In the genomic region with DNA sequence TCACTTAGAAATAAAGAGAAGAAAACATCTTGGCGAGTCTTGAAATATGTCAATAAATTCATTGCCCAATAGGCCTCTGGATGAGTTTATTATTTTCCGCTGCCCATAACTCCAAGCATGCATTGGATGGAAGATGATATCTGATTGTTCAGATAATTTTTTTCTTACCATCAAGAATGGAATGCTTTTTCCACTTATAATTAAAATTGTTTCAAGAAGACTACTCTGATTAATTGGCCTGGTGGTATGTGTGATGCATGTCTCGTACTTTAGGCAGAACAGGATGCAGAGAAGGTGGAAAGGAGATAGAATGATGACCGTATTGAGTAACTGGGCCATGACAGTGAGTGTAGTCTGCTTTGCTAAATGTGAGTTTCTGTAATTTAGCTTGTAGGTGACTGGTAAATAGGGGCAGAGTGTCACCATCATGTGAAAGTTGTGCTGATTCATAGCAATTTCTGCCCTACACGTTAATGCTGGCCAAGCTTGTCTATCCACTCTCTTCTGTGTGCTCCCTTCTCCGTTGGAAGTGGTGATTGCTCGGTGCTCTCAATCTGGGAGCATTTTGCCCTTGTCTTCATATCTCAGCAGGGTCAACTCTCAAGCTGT, we compare ENCODE assay signal across 21 cellular contexts. TPM values are rescaled to one million over a fixed set of nuclear protein-coding genes. Genes with fewer than 3 reads are reported as not detected.
DNase-seq lines count a peak whose midpoint lies in the region; ATAC-seq and TF ChIP-seq lines count a peak whose summit lies in the region.
"Had no signal": no experiment of that assay in that cellular context is flagged by ENCODE, and none has a peak within 500 bp of the region (broad histone marks: within the 10 kb centered on the region; RNA-seq: fewer than 3 reads in every experiment).

No MANE protein-coding gene starts in this region.

- H3K36me3 ChIP-seq in PC-9 (ENCODE audit: low read depth): no peaks in the 10 kb centered on the region
- no peaks in the 10 kb centered on the region for H3K36me3 ChIP-seq in hepatocyte (replicated peaks; ENCODE audit: insufficient read depth, low read depth)
- no peaks in the 10 kb centered on the region for H3K36me3 ChIP-seq in Karpas-422 (ENCODE audit: insufficient read depth, low read length)
- no peaks in the 10 kb centered on the region for H3K36me3 ChIP-seq in psoas muscle (ENCODE audit: insufficient read depth in 1 of 2, low read depth in 1 of 2)
- H3K36me3 ChIP-seq: suprapubic skin had no signal

- H3K27ac Mint-ChIP-seq in progenitor cell of endocrine pancreas: peak overlapping the region; percentile 67
- no peak overlapping the region for H3K27ac Mint-ChIP-seq in activated T-cell treated with anti-CD3 and anti-CD28 coated beads, Interleukin-2, amount 50 U/mL, for 72 hours
- H3K27ac Mint-ChIP-seq: activated CD4-positive, alpha-beta memory T cell treated with anti-CD3 and anti-CD28 coated beads, Interleukin-2, amount 10 ng/mL, durations not matched to agents 7 days and 5 days; activated naive CD4-positive, alpha-beta T cell treated with anti-CD3 and anti-CD28 coated beads, Interleukin-2, amount 50 U/mL, for 72 hours; CD4-positive, alpha-beta memory T cell; WTC11 had no signal

- CTCF ChIA-PET in PC-9 (lab: Charles Lee): no interaction called here

- peaks cover 5% of the 10 kb centered on the region for H3K27me3 Mint-ChIP-seq in progenitor cell of endocrine pancreas
- H3K27me3 Mint-ChIP-seq in activated T-cell treated with anti-CD3 and anti-CD28 coated beads, Interleukin-2, amount 50 U/mL, for 72 hours (ENCODE audit: low read depth): peaks cover 24% of the 10 kb centered on the region

- intact Hi-C loops in PC-9 (cut with micrococcal nuclease; ENCODE audit: unreplicated experiment): no loop called here
- intact Hi-C loops in psoas muscle (cut with DNase I): no loop called here

- H3K4me1 ChIP-seq in PC-9 (replicated peaks; ENCODE audit: insufficient read depth) (peaks cover 61% of the 10 kb centered on the region), hepatocyte (ENCODE audit: insufficient read depth) (peaks cover 20% of the 10 kb centered on the region), Karpas-422 (ENCODE audit: low read length) (no peaks in the 10 kb centered on the region), psoas muscle (no peaks in the 10 kb centered on the region)

- no peaks in the 10 kb centered on the region for H3K9me3 Mint-ChIP-seq in progenitor cell of endocrine pancreas (ENCODE audit: low read depth)
- H3K9me3 Mint-ChIP-seq in activated T-cell treated with anti-CD3 and anti-CD28 coated beads, Interleukin-2, amount 50 U/mL, for 72 hours: no peaks in the 10 kb centered on the region
- H3K9me3 Mint-ChIP-seq: activated CD4-positive, alpha-beta memory T cell treated with anti-CD3 and anti-CD28 coated beads, Interleukin-2, amount 10 ng/mL, durations not matched to agents 7 days and 5 days; activated naive CD4-positive, alpha-beta T cell treated with anti-CD3 and anti-CD28 coated beads, Interleukin-2, amount 50 U/mL, for 72 hours; CD4-positive, alpha-beta memory T cell; nephron; WTC11 had no signal

- H4K20me1 ChIP-seq in PC-9 (ENCODE audit: insufficient read depth) (no peaks in the 10 kb centered on the region), hepatocyte (ENCODE audit: insufficient read depth, poor library complexity, severe bottlenecking) (no peaks in the 10 kb centered on the region), Karpas-422 (ENCODE audit: insufficient read depth, low read depth, low read length) (no peaks in the 10 kb centered on the region)

- H2AFZ ChIP-seq in PC-9: no peak overlapping the region
- H2AFZ ChIP-seq in hepatocyte: no peak overlapping the region
- no peak overlapping the region for H2AFZ ChIP-seq in Karpas-422 (ENCODE audit: low read length)

- peaks cover 29% of the 10 kb centered on the region for H3K4me1 Mint-ChIP-seq in progenitor cell of endocrine pancreas (ENCODE audit: low read depth)
- H3K4me1 Mint-ChIP-seq in activated T-cell treated with anti-CD3 and anti-CD28 coated beads, Interleukin-2, amount 50 U/mL, for 72 hours (ENCODE audit: low read depth): peaks cover 9% of the 10 kb centered on the region
- H3K4me1 Mint-ChIP-seq: CD4-positive, alpha-beta memory T cell had no signal

- H3K4me3 ChIP-seq in PC-9 (no peak overlapping the region), hepatocyte (no peak overlapping the region), Karpas-422 (ENCODE audit: low read length) (no peak overlapping the region), psoas muscle (no peak overlapping the region)
- H3K4me3 ChIP-seq: suprapubic skin had no signal

- H3K36me3 Mint-ChIP-seq in progenitor cell of endocrine pancreas (ENCODE audit: insufficient read depth): no peaks in the 10 kb centered on the region
- no peaks in the 10 kb centered on the region for H3K36me3 Mint-ChIP-seq in activated T-cell treated with anti-CD3 and anti-CD28 coated beads, Interleukin-2, amount 50 U/mL, for 72 hours (ENCODE audit: insufficient read depth in 2 of 2)
- H3K36me3 Mint-ChIP-seq: activated naive CD4-positive, alpha-beta T cell treated with anti-CD3 and anti-CD28 coated beads, Interleukin-2, amount 50 U/mL, for 72 hours; CD4-positive, alpha-beta memory T cell; WTC11 had no signal

- H3K27ac ChIP-seq in PC-9: no peak overlapping the region
- peak overlapping the region; percentile 63 for H3K27ac ChIP-seq in hepatocyte
- H3K27ac ChIP-seq in Karpas-422 (ENCODE audit: low read length): no peak overlapping the region
- H3K27ac ChIP-seq in psoas muscle: no peak overlapping the region
- H3K27ac ChIP-seq: suprapubic skin had no signal

- WGBS in hepatocyte (ENCODE audit: low lambda C conversion rate, missing lambda C conversion rate): 78% methylated on average over 7 of the region's 7 CpGs
- 89 to 94% (median 93%) methylated on average over 7 of the region's 7 CpGs for WGBS in psoas muscle, 3 donors

- TF ChIP-seq CTCF in PC-9 (conservative IDR thresholded peaks at IDR 0.05) (no peak), hepatocyte (IDR thresholded peaks at IDR 0.05; ENCODE audit: poor library complexity) (no peak), progenitor cell of endocrine pancreas (IDR thresholded peaks at IDR 0.05; ENCODE audit: unreplicated experiment) (no peak), psoas muscle (IDR thresholded peaks at IDR 0.05) (no peak)

- POLR2A ChIA-PET in PC-9 (lab: Charles Lee; ENCODE audit: unreplicated experiment): no interaction called here

- H3K79me2 ChIP-seq in PC-9 (ENCODE audit: low read depth): no peaks in the 10 kb centered on the region
- no peaks in the 10 kb centered on the region for H3K79me2 ChIP-seq in hepatocyte
- H3K79me2 ChIP-seq in Karpas-422 (ENCODE audit: low read length): no peaks in the 10 kb centered on the region

- H3K9me2 ChIP-seq in PC-9 (ENCODE audit: insufficient read depth) (no peaks in the 10 kb centered on the region), hepatocyte (replicated peaks; ENCODE audit: insufficient read depth) (no peaks in the 10 kb centered on the region), Karpas-422 (replicated peaks; ENCODE audit: insufficient read depth, low read length) (no peaks in the 10 kb centered on the region)

- no TSS peak for BruUV-seq in PC-9 (replicated peaks; lab: Mats Ljungman, UMichigan)

- H3K4me3 Mint-ChIP-seq in progenitor cell of endocrine pancreas (ENCODE audit: low read depth): no peak overlapping the region
- no peak overlapping the region for H3K4me3 Mint-ChIP-seq in activated T-cell treated with anti-CD3 and anti-CD28 coated beads, Interleukin-2, amount 50 U/mL, for 72 hours
- H3K4me3 Mint-ChIP-seq: activated CD4-positive, alpha-beta memory T cell treated with anti-CD3 and anti-CD28 coated beads, Interleukin-2, amount 10 ng/mL, durations not matched to agents 7 days and 5 days; CD4-positive, alpha-beta memory T cell; nephron; WTC11 had no signal

- H3K9me3 ChIP-seq in PC-9 (ENCODE audit: insufficient read depth, low read depth) (no peaks in the 10 kb centered on the region), hepatocyte (ENCODE audit: low read depth) (no peaks in the 10 kb centered on the region), Karpas-422 (ENCODE audit: low read length) (no peaks in the 10 kb centered on the region), psoas muscle (no peaks in the 10 kb centered on the region)
- H3K9me3 ChIP-seq: suprapubic skin had no signal

- H3K9ac ChIP-seq in Karpas-422 (ENCODE audit: low read length): no peak overlapping the region

- H3K4me2 ChIP-seq in PC-9: peak overlapping the region; percentile 72; the same call in 1 of the 2 replicates
- H3K4me2 ChIP-seq in hepatocyte: peak overlapping the region; percentile 52
- H3K4me2 ChIP-seq in Karpas-422 (ENCODE audit: low read depth, low read length, poor library complexity, severe bottlenecking): no peak overlapping the region

- H3K27me3 ChIP-seq in PC-9 (ENCODE audit: insufficient read depth, low read depth) (no peaks in the 10 kb centered on the region), hepatocyte (no peaks in the 10 kb centered on the region), Karpas-422 (ENCODE audit: low read length) (no peaks in the 10 kb centered on the region), psoas muscle (ENCODE audit: insufficient read depth in 3 of 3, low read length in 2 of 3) (no peaks in the 10 kb centered on the region)
- H3K27me3 ChIP-seq: suprapubic skin had no signal

- peak; percentile 26 for ATAC-seq in GM18511 (IDR thresholded peaks at IDR 0.05; ENCODE audit: unreplicated experiment)
- ATAC-seq in activated T-cell treated with anti-CD3 and anti-CD28 coated beads, Interleukin-2, amount 50 U/mL, for 72 hours (replicated peaks in 1 of 2): no peak
- ATAC-seq in psoas muscle: no peak
- ATAC-seq: activated naive CD4-positive, alpha-beta T cell treated with anti-CD3 and anti-CD28 coated beads, Interleukin-2, amount 50 U/mL, for 72 hours; WTC11 had no signal

- no peak for DNase-seq in PC-9
- DNase-seq in hepatocyte (ENCODE audit: low spot score): no peak
- DNase-seq in progenitor cell of endocrine pancreas (ENCODE audit: low spot score, unreplicated experiment): no peak
- no peak for DNase-seq in activated T-cell treated with anti-CD3 and anti-CD28 coated beads, Interleukin-2, amount 50 U/mL, for 72 hours
- DNase-seq in Karpas-422: no peak
- no peak for DNase-seq in activated gamma-delta T cell (lab: John Stamatoyannopoulos, UW)
- no peak for DNase-seq in psoas muscle
- DNase-seq: activated CD4-positive, alpha-beta memory T cell treated with anti-CD3 and anti-CD28 coated beads, Interleukin-2, amount 10 ng/mL, durations not matched to agents 7 days and 5 days; activated T-cell treated with anti-CD3 and anti-CD28 coated beads, Interleukin-2, amount 50 U/mL, for 1 hour; CD4-positive, alpha-beta memory T cell; DMS79; kidney glomerular epithelial cell; NCI-H1417; NCI-H526 treated with DMSO at 0.1 percent for 48 hours; SIG-M5; T-helper 2 cell had no signal

- H3F3A ChIP-seq in PC-9 (ENCODE audit: insufficient read depth, low read depth): peaks cover 38% of the 10 kb centered on the region

RNA-seq across cellular contexts. Expression of gene SPATA13, which starts 13.5 kb away (rescaled TPM):
- total RNA-seq in PC-9 (2021) (28.7 and 33.0 TPM in 2 replicates), hepatocyte (9.6 and 19.4 TPM in 2 replicates), progenitor cell of endocrine pancreas (32.5 and 35.8 TPM in 2 replicates), psoas muscle (1 to 10 TPM; 2.2 to 5.8 (median 4.1) TPM)
- polyA plus RNA-seq in hepatocyte (12.4 and 12.9 TPM in 2 replicates), psoas muscle (1 to 10 TPM in 2 of 3 donors, under 1 TPM in 1; 0.87 to 2.5 (median 1.7) TPM)
- 10 to 100 TPM; 60.8 to 68.6 TPM for total RNA-seq in activated T-cell treated with anti-CD3 and anti-CD28 coated beads, Interleukin-2, amount 50 U/mL, for 72 hours
- total RNA-seq in Karpas-422 (2014; rRNA removed; shearing (Covaris generic); ENCODE audit: low replicate concordance): 1.7 and 2.1 TPM in 2 replicates
